In genomic region chr16:70493863-70494770, GRCh38 we compare ENCODE assay signal across 23 cellular contexts. TPM values are rescaled to one million over a fixed set of nuclear protein-coding genes. Genes with fewer than 3 reads are reported as not detected.
DNase-seq lines count a peak whose midpoint lies in the region; ATAC-seq and TF ChIP-seq lines count a peak whose summit lies in the region.
"Had no signal": no experiment of that assay in that cellular context is flagged by ENCODE, and none has a peak within 500 bp of the region (broad histone marks: within the 10 kb centered on the region; RNA-seq: fewer than 3 reads in every experiment).

No MANE protein-coding gene starts in this region.

- H3K9me3 ChIP-seq in right atrium auricular region (no peaks in the 10 kb centered on the region), WERI-Rb-1 (ENCODE audit: severe bottlenecking) (no peaks in the 10 kb centered on the region), heart left ventricle (no peaks in the 10 kb centered on the region)
- H3K9me3 ChIP-seq: Caco-2, SJSA1, stomach, vagina had no signal

- H3K27me3 ChIP-seq in right atrium auricular region (no peaks in the 10 kb centered on the region), WERI-Rb-1 (ENCODE audit: insufficient read depth, low read depth, severe bottlenecking) (no peaks in the 10 kb centered on the region), heart left ventricle (no peaks in the 10 kb centered on the region)
- H3K27me3 ChIP-seq: SJSA1, stomach, vagina had no signal

- peak; percentile 78 for ATAC-seq in Right ventricle myocardium superior (ENCODE audit: poor library complexity)
- ATAC-seq in heart left ventricle = peak; percentile 35 to 77 (median 75)
- no peak for ATAC-seq in HG02678 (IDR thresholded peaks at IDR 0.05; ENCODE audit: unreplicated experiment)
- ATAC-seq: natural killer cell treated with Interleukin-12 subunit alpha and Interleukin-12 subunit beta and Interleukin-15 and Interleukin-18, amount 100 ng/mL, for 72 hours had no signal

- 44 to 67% (median 58%) methylated on average over 7 of the region's 7 CpGs for WGBS in heart left ventricle, 4 donors

- H3K36me3 ChIP-seq in right atrium auricular region (peaks cover 49% of the 10 kb centered on the region), WERI-Rb-1 (peaks cover 54% of the 10 kb centered on the region), heart left ventricle (peaks cover 0 to 95% (median 88%) of the 10 kb centered on the region in 9 donors)

- TF ChIP-seq CTCF in right atrium auricular region (IDR thresholded peaks at IDR 0.05) (no peak), WERI-Rb-1 (IDR thresholded peaks at IDR 0.05; ENCODE audit: low read depth, low read length) (no peak), heart left ventricle (IDR thresholded peaks at IDR 0.05) (no peak)

- intact Hi-C loops in Right ventricle myocardium superior (cut with DNase I) (no loop called here), heart left ventricle (cut with DNase I) (no loop called here)

- H3K4me3 ChIP-seq in right atrium auricular region (no peak overlapping the region), WERI-Rb-1 (ENCODE audit: low read depth, low read length) (no peak overlapping the region), heart left ventricle (no peak overlapping the region)
- H3K4me3 ChIP-seq: SJSA1, stomach, vagina had no signal

- DNase-seq in Right ventricle myocardium superior (no peak), right atrium auricular region (ENCODE audit: low spot score) (no peak), WERI-Rb-1 (no peak), heart left ventricle (no peak), hippocampal formation (lab: John Stamatoyannopoulos, UW) (no peak), GOT3 (lab: John Stamatoyannopoulos, UW) (no peak)
- no peak for DNase-seq in stimulated activated CD4-positive, alpha-beta T cell treated with anti-CD3 and anti-CD28 coated beads, Interleukin-2, amount 100 ng/mL, for 48 hours
- DNase-seq: activated CD4-positive, alpha-beta T cell treated with anti-CD3 and anti-CD28 coated beads, Interleukin-2, amount 50 U/mL, for 4 hours; activated effector memory CD4-positive, alpha-beta T cell treated with anti-CD3 and anti-CD28 coated beads, Interleukin-2, amount 50 U/mL, for 16 hours; Caco-2; GDM1; H9; immature natural killer cell; NCI-H2029 treated with DMSO at 0.1 percent for 48 hours; NCI-H510A; OCI-M1; stomach; T1000 had no signal

- H3K27ac ChIP-seq in right atrium auricular region (no peak overlapping the region), WERI-Rb-1 (peak overlapping the region; percentile 86), heart left ventricle (peak overlapping the region in 6 of 12 donors; percentile 16 to 62 (median 34))
- H3K27ac ChIP-seq: epithelial cell of prostate, SJSA1, stomach, vagina had no signal

- TF ChIP-seq POLR2A in heart left ventricle (IDR thresholded peaks at IDR 0.05) = no peak

- H3K4me1 ChIP-seq in right atrium auricular region = no peaks in the 10 kb centered on the region
- H3K4me1 ChIP-seq in heart left ventricle = peaks cover 0 to 10% (median 0%) of the 10 kb centered on the region in 12 donors
- H3K4me1 ChIP-seq: Caco-2, SJSA1, stomach, vagina had no signal

RNA-seq across cellular contexts. Expression of gene COG4, which starts 29.2 kb away (rescaled TPM):
- 49.1 TPM for total RNA-seq in Right ventricle myocardium superior
- total RNA-seq in right atrium auricular region = 10 to 100 TPM; 29.1 to 41.8 TPM
- total RNA-seq in heart left ventricle = 10 to 100 TPM; 30.7 to 45.7 (median 41.7) TPM
- 10 to 100 TPM; 31.8 to 35.1 TPM for polyA plus RNA-seq in heart left ventricle

RNA-seq across cellular contexts. Expression of gene SF3B3, which starts 29.5 kb away (rescaled TPM):
- total RNA-seq in Right ventricle myocardium superior (129 TPM), right atrium auricular region (10 to 100 TPM; 82.1 to 95.1 TPM), heart left ventricle (100 to 1,000 TPM in 8 of 9 donors, 10 to 100 TPM in 1; 83.9 to 198 (median 158) TPM)
- 10 to 100 TPM; 50.3 to 69.7 TPM for polyA plus RNA-seq in heart left ventricle

RNA-seq across cellular contexts. Expression of gene FCSK, which starts 39.7 kb away (rescaled TPM):
- total RNA-seq in Right ventricle myocardium superior (8.0 TPM), right atrium auricular region (10 to 100 TPM in 1 of 2 donors, 1 to 10 TPM in 1; 9.5 to 10.2 TPM), heart left ventricle (10 to 100 TPM in 3 of 9 donors, 1 to 10 TPM in 6; 6.5 to 17.3 (median 8.2) TPM)
- 1 to 10 TPM; 5.9 to 8.4 TPM for polyA plus RNA-seq in heart left ventricle

RNA-seq across cellular contexts. Expression of gene ST3GAL2, which starts 55.2 kb away (rescaled TPM):
- total RNA-seq in Right ventricle myocardium superior = 19.6 TPM
- 10 to 100 TPM; 13.5 to 16.9 TPM for total RNA-seq in right atrium auricular region
- 10 to 100 TPM; 16.7 to 44.6 (median 20.1) TPM for total RNA-seq in heart left ventricle
- polyA plus RNA-seq in heart left ventricle = 10 to 100 TPM in 1 of 2 donors, 1 to 10 TPM in 1; 8.4 to 23.7 TPM
